ENCODE assay signal across 24 cellular contexts in genomic region chr11:73949246-73949645, GRCh38. TPM values are rescaled to one million over a fixed set of nuclear protein-coding genes. Genes with fewer than 3 reads are reported as not detected.
DNase-seq lines count a peak whose midpoint lies in the region; ATAC-seq, FAIRE-seq and TF ChIP-seq lines count a peak whose summit lies in the region.
"Had no signal": no experiment of that assay in that cellular context is flagged by ENCODE, and none has a peak within 500 bp of the region (broad histone marks: within the 10 kb centered on the region; RNA-seq: fewer than 3 reads in every experiment).

No MANE protein-coding gene starts in this region.

- H2BK5ac ChIP-seq in H1 (ENCODE audit: low read depth, low read length) = no peak overlapping the region

- no peak for TF ChIP-seq EP300 in H1 (IDR thresholded peaks at IDR 0.05; ENCODE audit: borderline replicate concordance in 1 of 2, low read depth in 2 of 2, low read length in 2 of 2)

- H3F3A ChIP-seq in neural progenitor cell (ENCODE audit: low read depth) = no peaks in the 10 kb centered on the region

- POLR2A ChIA-PET in activated naive CD8-positive, alpha-beta T cell treated with anti-CD3 and anti-CD28 coated beads, Interleukin-2, amount 10 ng/mL, durations not matched to agents 7 days and 5 days (lab: Charles Lee) = no interaction called here
- POLR2A ChIA-PET in H1 (lab: Charles Lee; ENCODE audit: partially characterized antibody) = interaction anchor here (1.2 to 1.7 kb wide), 2 partner anchors 10 to 11 kb away, joined by 4 to 9 read pairs; no protein-coding TSS in a partner anchor

- H2BK12ac ChIP-seq in H1 (ENCODE audit: low read depth, low read length) = no peak overlapping the region

- H3K79me1 ChIP-seq in H1 (ENCODE audit: low read depth, low read length) = no peaks in the 10 kb centered on the region

- peaks cover 8% of the 10 kb centered on the region in 2 experiments; a peak in 2 of 4 replicates for H3K9me3 ChIP-seq in H1 (ENCODE audit: insufficient read depth in 2 of 2, low read depth in 1 of 2, low read length in 1 of 2)
- no peaks in the 10 kb centered on the region for H3K9me3 ChIP-seq in neural progenitor cell (ENCODE audit: low read depth)
- no peaks in the 10 kb centered on the region for H3K9me3 ChIP-seq in BE2C
- H3K9me3 ChIP-seq in colonic mucosa = no peaks in the 10 kb centered on the region
- H3K9me3 ChIP-seq: Peyer's patch had no signal

- intact Hi-C loops in colonic mucosa (cut with DNase I) = no loop called here

- ATAC-seq in activated naive CD8-positive, alpha-beta T cell treated with anti-CD3 and anti-CD28 coated beads, Interleukin-2, amount 10 ng/mL, durations not matched to agents 7 days and 5 days (ENCODE audit: low read depth) = no peak
- no peak for ATAC-seq in activated naive CD8-positive, alpha-beta T cell treated with anti-CD3 and anti-CD28 coated beads, Interleukin-2, amount 50 U/mL, for 24 hours
- ATAC-seq: SK-N-SH treated with all-trans-retinoic acid at 6 μM for 48 hours had no signal

- H3K14ac ChIP-seq in H1 (ENCODE audit: insufficient read length) = no peak overlapping the region

- H3K4me2 ChIP-seq in H1 (ENCODE audit: insufficient read depth in 1 of 2, low read depth in 2 of 2, low read length in 2 of 2) (no peak overlapping the region), neural progenitor cell (no peak overlapping the region)

- H3K4ac ChIP-seq in H1 (replicated peaks; ENCODE audit: insufficient read length, low read depth, low read length) = no peak overlapping the region

- H2AFZ ChIP-seq in H1 (ENCODE audit: low read length) (no peak overlapping the region), neural progenitor cell (replicated peaks) (no peak overlapping the region)

- H3K79me2 ChIP-seq in H1 (ENCODE audit: control insufficient read depth in 1 of 2, insufficient read depth in 2 of 2, low read length in 2 of 2) = no peaks in the 10 kb centered on the region
- H3K79me2 ChIP-seq in neural progenitor cell (ENCODE audit: low read depth) = no peaks in the 10 kb centered on the region

- H2BK20ac ChIP-seq in H1 (ENCODE audit: low read length) = no peak overlapping the region

- H2BK15ac ChIP-seq in H1 (ENCODE audit: low read length) = no peak overlapping the region

- TF ChIP-seq POLR2A in H1 (IDR thresholded peaks at IDR 0.05; ENCODE audit: control extremely low read depth in 1 of 2, low read depth in 2 of 2, low read length in 2 of 2) = no peak

- H3K23ac ChIP-seq in H1 (ENCODE audit: insufficient read length) = no peak overlapping the region

- no peak for TF ChIP-seq CTCF in H1 (IDR thresholded peaks at IDR 0.05; ENCODE audit: control extremely low read depth in 1 of 3, insufficient read depth in 1 of 3, low read depth in 1 of 3, low read length in 3 of 3)
- no peak for TF ChIP-seq CTCF in neural progenitor cell (IDR thresholded peaks at IDR 0.05)
- no peak for TF ChIP-seq CTCF in BE2C (IDR thresholded peaks at IDR 0.05; ENCODE audit: low read depth, low read length)
- TF ChIP-seq CTCF in colonic mucosa (IDR thresholded peaks at IDR 0.05) = no peak

- CTCF ChIA-PET in H1 (lab: Charles Lee; ENCODE audit: partially characterized antibody) = interaction anchor here (1.2 to 2.5 kb wide), 3 partner anchors 9 to 18 kb away, joined by 4 to 8 read pairs (median 7); no protein-coding TSS in a partner anchor

- DNase-seq in activated naive CD8-positive, alpha-beta T cell treated with anti-CD3 and anti-CD28 coated beads, Interleukin-2, amount 10 ng/mL, durations not matched to agents 7 days and 5 days = no peak
- DNase-seq in activated naive CD8-positive, alpha-beta T cell treated with anti-CD3 and anti-CD28 coated beads, Interleukin-2, amount 50 U/mL, for 24 hours = no peak
- no peak for DNase-seq in H1 (ENCODE audit: low read depth in 1 of 2, low spot score in 2 of 2)
- DNase-seq in neural progenitor cell (ENCODE audit: low spot score) = no peak
- no peak for DNase-seq in BE2C
- no peak for DNase-seq in colonic mucosa
- DNase-seq in dermis blood vessel endothelial cell = no peak
- DNase-seq: DMS53; EL; GF-D8; Karpas-422; NCI-H1092 treated with DMSO at 0.1 percent for 48 hours; NCI-H1436 treated with DMSO at 0.1 percent for 48 hours; NCI-H2029; NCI-H226; NCI-H524; NCI-H774; NK-92 treated with Interleukin-12 subunit alpha and Interleukin-12 subunit beta, amount 100 ng/mL, for 24 hours; Peyer's patch had no signal

- no peak overlapping the region for H2BK120ac ChIP-seq in H1 (replicated peaks; ENCODE audit: low read depth, low read length)

- FAIRE-seq in H1 (lab: Jason Lieb, UNC) = no peak
- FAIRE-seq: A204.1, H54 had no signal

- H3K27ac Mint-ChIP-seq in activated naive CD8-positive, alpha-beta T cell treated with anti-CD3 and anti-CD28 coated beads, Interleukin-2, amount 10 ng/mL, durations not matched to agents 7 days and 5 days = peak overlapping the region; percentile 66
- H3K27ac Mint-ChIP-seq in activated naive CD8-positive, alpha-beta T cell treated with anti-CD3 and anti-CD28 coated beads, Interleukin-2, amount 50 U/mL, for 24 hours = no peak overlapping the region
- no peak overlapping the region for H3K27ac Mint-ChIP-seq in neural progenitor cell

- no peak overlapping the region for H3K9ac ChIP-seq in H1 (replicated peaks in 1 of 4; ENCODE audit: extremely low read depth in 1 of 4, low read depth in 3 of 4, low read length in 3 of 4)
- no peak overlapping the region for H3K9ac ChIP-seq in neural progenitor cell
- H3K9ac ChIP-seq in colonic mucosa (ENCODE audit: low read depth in 2 of 2, low read length in 2 of 2) = no peak overlapping the region

- H4K91ac ChIP-seq in H1 (replicated peaks; ENCODE audit: insufficient read length, low read length) = peak overlapping the region; percentile 22

- no peak overlapping the region for H3K4me3 Mint-ChIP-seq in activated naive CD8-positive, alpha-beta T cell treated with anti-CD3 and anti-CD28 coated beads, Interleukin-2, amount 10 ng/mL, durations not matched to agents 7 days and 5 days
- H3K4me3 Mint-ChIP-seq in activated naive CD8-positive, alpha-beta T cell treated with anti-CD3 and anti-CD28 coated beads, Interleukin-2, amount 50 U/mL, for 24 hours = no peak overlapping the region
- H3K4me3 Mint-ChIP-seq in neural progenitor cell = peak overlapping the region; percentile 3
- H3K4me3 Mint-ChIP-seq: CD14-positive monocyte had no signal

- H3K4me1 ChIP-seq in H1 (replicated peaks in 1 of 4; ENCODE audit: control insufficient read depth in 3 of 4, insufficient read depth in 4 of 4, low read length in 3 of 4) (peaks cover 0 to 2% (median 0%) of the 10 kb centered on the region in 4 experiments; a peak in 1 of 7 replicates), neural progenitor cell (no peaks in the 10 kb centered on the region), BE2C (no peaks in the 10 kb centered on the region), colonic mucosa (no peaks in the 10 kb centered on the region)
- H3K4me1 ChIP-seq: Peyer's patch had no signal

- H3K4me3 ChIP-seq in H1 (ENCODE audit: extremely low read depth in 1 of 4, insufficient read depth in 2 of 4, low read depth in 3 of 4, low read length in 4 of 4) = no peak overlapping the region
- no peak overlapping the region for H3K4me3 ChIP-seq in neural progenitor cell
- no peak overlapping the region for H3K4me3 ChIP-seq in BE2C (ENCODE audit: low read depth, low read length)
- H3K4me3 ChIP-seq in colonic mucosa = no peak overlapping the region
- H3K4me3 ChIP-seq: Peyer's patch had no signal

- H3K4me1 Mint-ChIP-seq in activated naive CD8-positive, alpha-beta T cell treated with anti-CD3 and anti-CD28 coated beads, Interleukin-2, amount 10 ng/mL, durations not matched to agents 7 days and 5 days = peaks cover 5% of the 10 kb centered on the region
- no peaks in the 10 kb centered on the region for H3K4me1 Mint-ChIP-seq in activated naive CD8-positive, alpha-beta T cell treated with anti-CD3 and anti-CD28 coated beads, Interleukin-2, amount 50 U/mL, for 24 hours
- H3K4me1 Mint-ChIP-seq in neural progenitor cell = peaks cover 6% of the 10 kb centered on the region

- H3K27me3 ChIP-seq in H1 (replicated peaks in 1 of 4; ENCODE audit: control insufficient read depth in 3 of 4, extremely low read depth in 1 of 4, insufficient read depth in 3 of 4, low read length in 3 of 4) = no peaks in the 10 kb centered on the region
- no peaks in the 10 kb centered on the region for H3K27me3 ChIP-seq in neural progenitor cell
- H3K27me3 ChIP-seq in BE2C = no peaks in the 10 kb centered on the region
- H3K27me3 ChIP-seq in colonic mucosa = no peaks in the 10 kb centered on the region
- H3K27me3 ChIP-seq: Peyer's patch had no signal

- WGBS in H1 (ENCODE audit: extremely low coverage in 1 of 2, insufficient coverage in 1 of 2, insufficient read length in 1 of 2, insufficient replicate concordance in 2 of 2, low coverage in 1 of 2, low lambda C conversion rate in 2 of 2, missing lambda C conversion rate in 1 of 2), 2 experiments = 85% methylated on average over 4 of the region's 4 CpGs; no CpG with 5 or more reads in 1 of the 2 experiments

- no peaks in the 10 kb centered on the region; a peak in 1 of 8 replicates for H3K36me3 ChIP-seq in H1 (ENCODE audit: control insufficient read depth in 2 of 4, insufficient read depth in 4 of 4, low read length in 3 of 4)
- no peaks in the 10 kb centered on the region for H3K36me3 ChIP-seq in neural progenitor cell
- H3K36me3 ChIP-seq in BE2C = no peaks in the 10 kb centered on the region
- H3K36me3 ChIP-seq in colonic mucosa = no peaks in the 10 kb centered on the region
- H3K36me3 ChIP-seq: Peyer's patch had no signal

- H3K56ac ChIP-seq in H1 (replicated peaks; ENCODE audit: insufficient read length, low read depth, low read length) = no peak overlapping the region

- no peaks in the 10 kb centered on the region for H3K23me2 ChIP-seq in H1 (ENCODE audit: low read depth, low read length)

- H3K27ac ChIP-seq in H1 (ENCODE audit: low read depth, low read length) = no peak overlapping the region
- H3K27ac ChIP-seq in neural progenitor cell = no peak overlapping the region
- no peak overlapping the region for H3K27ac ChIP-seq in colonic mucosa
- H3K27ac ChIP-seq: Peyer's patch had no signal

- H3K18ac ChIP-seq in H1 (ENCODE audit: extremely low read depth, low read length) = no peak overlapping the region

- no peak overlapping the region for H4K8ac ChIP-seq in H1 (ENCODE audit: extremely low read depth, insufficient read depth, low read length)

- H4K20me1 ChIP-seq in H1 (replicated peaks in 1 of 2; ENCODE audit: control insufficient read depth in 1 of 2, insufficient read depth in 2 of 2, low read length in 2 of 2) (peaks cover 0 to 2% of the 10 kb centered on the region in 2 experiments), neural progenitor cell (ENCODE audit: low read depth) (no peaks in the 10 kb centered on the region)

- H3K27me3 Mint-ChIP-seq in activated naive CD8-positive, alpha-beta T cell treated with anti-CD3 and anti-CD28 coated beads, Interleukin-2, amount 10 ng/mL, durations not matched to agents 7 days and 5 days = peaks cover 5% of the 10 kb centered on the region
- H3K27me3 Mint-ChIP-seq in activated naive CD8-positive, alpha-beta T cell treated with anti-CD3 and anti-CD28 coated beads, Interleukin-2, amount 50 U/mL, for 24 hours = no peaks in the 10 kb centered on the region
- peaks cover 2% of the 10 kb centered on the region for H3K27me3 Mint-ChIP-seq in neural progenitor cell (ENCODE audit: insufficient read depth, low read depth)

- TF ChIP-seq RAD21 in H1 (IDR thresholded peaks at IDR 0.05 in 1 of 2, conservative IDR thresholded peaks at IDR 0.05 in 1 of 2; ENCODE audit: low read depth in 2 of 2, low read length in 2 of 2) = no peak

- H2AK5ac ChIP-seq in H1 (ENCODE audit: low read depth, low read length) = no peak overlapping the region

- H3K36me3 Mint-ChIP-seq in activated naive CD8-positive, alpha-beta T cell treated with anti-CD3 and anti-CD28 coated beads, Interleukin-2, amount 10 ng/mL, durations not matched to agents 7 days and 5 days = no peaks in the 10 kb centered on the region
- H3K36me3 Mint-ChIP-seq in activated naive CD8-positive, alpha-beta T cell treated with anti-CD3 and anti-CD28 coated beads, Interleukin-2, amount 50 U/mL, for 24 hours (ENCODE audit: low read depth) = no peaks in the 10 kb centered on the region
- H3K36me3 Mint-ChIP-seq in neural progenitor cell = no peaks in the 10 kb centered on the region
- H3K36me3 Mint-ChIP-seq: CD14-positive monocyte had no signal

- H3K9me3 Mint-ChIP-seq in activated naive CD8-positive, alpha-beta T cell treated with anti-CD3 and anti-CD28 coated beads, Interleukin-2, amount 10 ng/mL, durations not matched to agents 7 days and 5 days = no peaks in the 10 kb centered on the region
- H3K9me3 Mint-ChIP-seq in activated naive CD8-positive, alpha-beta T cell treated with anti-CD3 and anti-CD28 coated beads, Interleukin-2, amount 50 U/mL, for 24 hours = no peaks in the 10 kb centered on the region
- peaks cover 3% of the 10 kb centered on the region for H3K9me3 Mint-ChIP-seq in neural progenitor cell

- H4K5ac ChIP-seq in H1 (ENCODE audit: insufficient read length, low read depth, low read length) = no peak overlapping the region

RNA-seq across cellular contexts. Expression of gene DNAJB13, which starts 1.6 kb away (rescaled TPM):
- under 1 TPM in 1 of 2 experiments, not detected in 1; 0.47 TPM for total RNA-seq in activated naive CD8-positive, alpha-beta T cell treated with anti-CD3 and anti-CD28 coated beads, Interleukin-2, amount 10 ng/mL, durations not matched to agents 7 days and 5 days
- total RNA-seq in H1 (2021; fragmentation: NEBNext Ultra II Directional; extraction: Animal tissue kit (Norgen Biotek cat#: 25700)) = 0.54 TPM in 1 of 2 replicates, not detected in the other
- polyA plus RNA-seq in H1 (2011; rRNA removed) = 0.05 and 0.27 TPM in 2 replicates
- 0.32 TPM for polyA plus RNA-seq in H1 (2011; cell fraction: cytosol; rRNA removed)
- 1.0 TPM for polyA plus RNA-seq in H1 (2011; cell fraction: nucleus; rRNA removed)
- polyA plus RNA-seq in H1 (2012, experiment 1 of 2) = 0.32 to 0.90 TPM (median 0.56 TPM) in 4 replicates
- polyA plus RNA-seq in H1 (2012, experiment 2 of 2) = not detected
- polyA plus RNA-seq in H1 (2013, experiment 1 of 2) = 0.08 TPM
- 0.09 TPM for polyA plus RNA-seq in H1 (2013, experiment 2 of 2)
- not detected in 2 replicates for polyA minus RNA-seq in H1 (2011; rRNA and poly(A)+ RNA removed)
- polyA minus RNA-seq in H1 (2011; cell fraction: cytosol; rRNA and poly(A)+ RNA removed) = not detected
- 0.50 TPM for polyA minus RNA-seq in H1 (2011; cell fraction: nucleus; rRNA and poly(A)+ RNA removed)
- total RNA-seq in neural progenitor cell (ENCODE audit: low replicate concordance) (0.28 TPM in 1 of 2 replicates, not detected in the other), colonic mucosa (not detected), dermis blood vessel endothelial cell (not detected in 2 replicates)
- not detected for polyA plus RNA-seq in BE2C (2012; ENCODE audit: insufficient read depth, insufficient read length, low read depth)
- polyA plus RNA-seq: CD14-positive monocyte had no signal

RNA-seq across cellular contexts. Expression of gene UCP2, which starts 33.4 kb away (rescaled TPM):
- total RNA-seq in activated naive CD8-positive, alpha-beta T cell treated with anti-CD3 and anti-CD28 coated beads, Interleukin-2, amount 10 ng/mL, durations not matched to agents 7 days and 5 days = 100 to 1,000 TPM; 267 TPM
- 39.8 and 46.2 TPM in 2 replicates for total RNA-seq in H1 (2021; fragmentation: NEBNext Ultra II Directional; extraction: Animal tissue kit (Norgen Biotek cat#: 25700))
- 55.2 and 79.1 TPM in 2 replicates for polyA plus RNA-seq in H1 (2011; rRNA removed)
- polyA plus RNA-seq in H1 (2011; cell fraction: cytosol; rRNA removed) = 42.6 TPM
- polyA plus RNA-seq in H1 (2011; cell fraction: nucleus; rRNA removed) = 42.7 TPM
- polyA plus RNA-seq in H1 (2012, experiment 1 of 2) = 28.1 to 49.5 TPM (median 39.5 TPM) in 4 replicates
- polyA plus RNA-seq in H1 (2012, experiment 2 of 2) = 31.0 TPM
- polyA plus RNA-seq in H1 (2013, experiment 1 of 2) = 31.3 TPM
- 31.0 TPM for polyA plus RNA-seq in H1 (2013, experiment 2 of 2)
- 52.7 and 73.3 TPM in 2 replicates for polyA minus RNA-seq in H1 (2011; rRNA and poly(A)+ RNA removed)
- polyA minus RNA-seq in H1 (2011; cell fraction: cytosol; rRNA and poly(A)+ RNA removed) = 54.7 TPM
- 53.6 TPM for polyA minus RNA-seq in H1 (2011; cell fraction: nucleus; rRNA and poly(A)+ RNA removed)
- 69.2 and 88.1 TPM in 2 replicates for total RNA-seq in neural progenitor cell (ENCODE audit: low replicate concordance)
- polyA plus RNA-seq in BE2C (2012; ENCODE audit: insufficient read depth, insufficient read length, low read depth) = 53.1 TPM
- total RNA-seq in colonic mucosa = 10 to 100 TPM; 43.0 to 64.0 TPM
- total RNA-seq in dermis blood vessel endothelial cell = 2.6 and 22.3 TPM in 2 replicates
- total RNA-seq: MCF 10A had no signal

RNA-seq across cellular contexts. Expression of gene UCP3, which starts 59.6 kb away (rescaled TPM):
- total RNA-seq in activated naive CD8-positive, alpha-beta T cell treated with anti-CD3 and anti-CD28 coated beads, Interleukin-2, amount 10 ng/mL, durations not matched to agents 7 days and 5 days = 1 to 10 TPM; 4.0 to 4.1 TPM
- total RNA-seq in H1 (2021; fragmentation: NEBNext Ultra II Directional; extraction: Animal tissue kit (Norgen Biotek cat#: 25700)) = 0.92 and 1.3 TPM in 2 replicates
- polyA plus RNA-seq in H1 (2011; rRNA removed) = 0.67 and 0.85 TPM in 2 replicates
- polyA plus RNA-seq in H1 (2011; cell fraction: cytosol; rRNA removed) = 0.80 TPM
- 5.5 TPM for polyA plus RNA-seq in H1 (2011; cell fraction: nucleus; rRNA removed)
- polyA plus RNA-seq in H1 (2012, experiment 1 of 2) = 0.59 to 2.2 TPM (median 1.1 TPM) in 4 replicates
- polyA plus RNA-seq in H1 (2012, experiment 2 of 2) = 0.12 TPM
- polyA plus RNA-seq in H1 (2013, experiment 1 of 2) = 0.65 TPM
- 0.57 TPM for polyA plus RNA-seq in H1 (2013, experiment 2 of 2)
- polyA minus RNA-seq in H1 (2011; rRNA and poly(A)+ RNA removed) = 1.0 and 1.4 TPM in 2 replicates
- polyA minus RNA-seq in H1 (2011; cell fraction: cytosol; rRNA and poly(A)+ RNA removed) = not detected
- polyA minus RNA-seq in H1 (2011; cell fraction: nucleus; rRNA and poly(A)+ RNA removed) = 3.5 TPM
- total RNA-seq in neural progenitor cell (ENCODE audit: low replicate concordance) (1.5 TPM in 1 of 2 replicates, not detected in the other), colonic mucosa (1 to 10 TPM in 1 of 2 donors, under 1 TPM in 1; 0.66 to 1.5 TPM), dermis blood vessel endothelial cell (0.28 and 0.34 TPM in 2 replicates)
- 0.32 TPM for polyA plus RNA-seq in BE2C (2012; ENCODE audit: insufficient read depth, insufficient read length, low read depth)
- polyA plus RNA-seq: CD14-positive monocyte had no signal
